In the genomic region with DNA sequence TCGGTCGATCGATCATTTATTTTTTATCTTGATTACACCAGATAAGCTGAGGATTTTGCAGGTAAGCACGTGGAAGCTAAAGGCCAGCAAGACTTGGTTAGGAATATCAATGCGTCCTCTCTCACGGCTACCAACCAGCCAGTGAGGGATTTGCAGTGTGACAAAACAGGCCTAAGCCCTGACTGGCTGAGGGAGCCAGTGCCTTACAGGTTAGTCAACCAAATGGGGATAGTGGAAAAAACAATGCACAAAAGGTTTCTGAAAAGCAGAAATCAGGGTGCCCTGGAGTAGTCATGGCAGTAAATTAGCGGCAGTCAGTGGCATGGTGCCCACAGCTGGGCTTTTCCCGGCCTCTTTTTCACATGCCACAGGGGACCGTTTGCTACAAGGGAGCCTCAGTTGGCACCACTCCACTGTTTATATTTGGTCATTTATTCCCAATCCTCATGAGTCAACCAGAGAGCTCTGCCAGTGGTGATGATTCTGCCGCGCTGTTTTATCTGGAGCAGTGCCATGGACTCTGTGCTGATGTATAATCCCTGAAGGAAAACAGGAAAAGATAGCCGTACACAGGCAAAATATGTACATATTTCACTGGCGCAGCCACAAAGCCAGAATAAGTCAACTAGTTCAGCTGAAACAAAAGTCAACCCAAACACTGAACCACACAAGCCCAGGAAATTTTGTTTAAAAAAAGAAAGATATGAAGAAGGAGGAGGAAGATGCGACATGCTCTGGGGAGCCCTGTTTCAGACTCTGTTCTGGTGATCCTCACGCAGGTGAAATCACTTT, we compare ENCODE assay signal across 9 cellular contexts.
DNase-seq lines count a peak whose midpoint lies in the region; ATAC-seq, FAIRE-seq and TF ChIP-seq lines count a peak whose summit lies in the region.
"Had no signal": no experiment of that assay in that cellular context is flagged by ENCODE, and none has a peak within 500 bp of the region (broad histone marks: within the 10 kb centered on the region; RNA-seq: fewer than 3 reads in every experiment).

No MANE protein-coding gene starts in this region.

- H3K79me2 ChIP-seq in MM.1S (ENCODE audit: low read length), result no peaks in the 10 kb centered on the region

- H3K27ac ChIP-seq in MM.1S (ENCODE audit: low read length), result no peak overlapping the region

- no peaks in the 10 kb centered on the region for H3K4me1 ChIP-seq in MM.1S (ENCODE audit: low read length)

- no peak overlapping the region for H3K9ac ChIP-seq in MM.1S (ENCODE audit: low read length)

- no peak overlapping the region for H3K4me2 ChIP-seq in MM.1S (ENCODE audit: low read depth, low read length)

- CTCF ChIA-PET in GM10248 (lab: Yijun Ruan, JAX), result no interaction called here

- no peaks in the 10 kb centered on the region for H3F3A ChIP-seq in MM.1S (ENCODE audit: insufficient read depth, low read length)

- no peaks in the 10 kb centered on the region for H3K9me2 ChIP-seq in MM.1S (replicated peaks; ENCODE audit: insufficient read depth, low read length)

- DNase-seq in DMS 273 treated with DMSO at 0.1 percent for 48 hours (lab: John Stamatoyannopoulos, UW) (peak; percentile 65), NCI-H345 treated with DMSO at 0.1 percent for 48 hours (lab: John Stamatoyannopoulos, UW; ENCODE audit: unreplicated experiment) (peak; percentile 84), mucosa of gallbladder (ENCODE audit: low spot score) (peak; percentile 96), MM.1S (no peak), GM10248 (ENCODE audit: extremely low spot score) (no peak)
- DNase-seq in stimulated activated CD4-positive, alpha-beta T cell treated with anti-CD3 and anti-CD28 coated beads, Interleukin-4, amount 100 ng/mL, for 1 hour, result no peak

- H3K9me3 ChIP-seq in MM.1S (replicated peaks; ENCODE audit: insufficient read depth, low read length), result no peaks in the 10 kb centered on the region

- H2AFZ ChIP-seq in MM.1S (ENCODE audit: low read length), result no peak overlapping the region

- TF ChIP-seq CTCF in MM.1S (IDR thresholded peaks at IDR 0.05; ENCODE audit: low read length) (no peak), GM10248 (IDR thresholded peaks at IDR 0.05; ENCODE audit: control extremely low read depth, extremely low read depth, low read depth, missing control alignments) (no peak)

- no peaks in the 10 kb centered on the region for H3K27me3 ChIP-seq in MM.1S (replicated peaks; ENCODE audit: insufficient read depth, low read length)

- H4K20me1 ChIP-seq in MM.1S (ENCODE audit: insufficient read depth, low read length), result no peaks in the 10 kb centered on the region

- POLR2A ChIA-PET in GM10248 (lab: Yijun Ruan, JAX), result no interaction called here

- no peaks in the 10 kb centered on the region for H3K36me3 ChIP-seq in MM.1S (replicated peaks; ENCODE audit: insufficient read depth, low read length)

- H3K4me3 ChIP-seq in MM.1S (ENCODE audit: low read length), result no peak overlapping the region

- ATAC-seq in HG03097 (IDR thresholded peaks at IDR 0.05; ENCODE audit: low FRiP score, unreplicated experiment), result no peak

- peak; percentile 87 for FAIRE-seq in endometrium (lab: Jason Lieb, UNC)
- FAIRE-seq: colon had no signal

Comparison
In these comparisons a context has a peak if more than half of its experiments do, and no peak if none do; other contexts are left out.
1. DNase-seq: peak in DMS 273 treated with DMSO at 0.1 percent for 48 hours (single experiment), NCI-H345 treated with DMSO at 0.1 percent for 48 hours (single experiment) and mucosa of gallbladder (single experiment); none in MM.1S (single experiment), stimulated activated CD4-positive, alpha-beta T cell treated with anti-CD3 and anti-CD28 coated beads, Interleukin-4, amount 100 ng/mL, for 1 hour (single experiment) and GM10248 (single experiment).